25 cellular contexts compared by ENCODE assay signal in the genomic region with DNA sequence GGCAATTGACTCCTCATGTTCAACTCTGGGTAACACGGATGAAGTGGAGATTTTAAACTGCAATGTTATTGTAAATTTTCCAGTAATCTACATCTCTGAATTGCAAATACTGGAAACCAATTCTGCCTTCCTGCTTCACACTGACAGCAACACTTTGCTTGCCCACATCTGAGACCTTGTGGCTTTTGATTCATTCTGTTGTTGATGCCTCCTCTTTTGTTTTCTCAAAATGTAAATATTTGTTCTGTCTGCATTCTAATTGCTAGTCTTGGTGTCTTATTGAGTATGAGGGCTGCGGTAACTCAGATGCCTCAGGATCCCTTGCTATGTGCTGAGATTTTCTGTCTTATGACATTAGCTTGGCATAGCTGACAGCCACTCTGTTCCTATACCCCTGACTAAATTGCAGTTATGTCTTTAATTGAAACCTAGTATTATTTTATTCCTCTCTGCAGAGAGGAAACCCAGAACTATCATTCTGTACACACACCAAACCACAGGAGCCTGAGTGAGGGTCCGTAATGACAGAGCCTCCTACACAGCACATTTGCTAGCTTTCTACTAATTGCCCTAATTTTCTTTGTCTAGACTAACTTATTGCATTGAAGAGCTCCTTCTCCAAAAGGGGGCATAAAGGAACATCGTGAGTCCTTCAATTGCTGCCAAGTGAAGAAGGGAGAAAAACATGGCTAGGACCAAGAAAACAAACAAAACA.
DNase-seq lines count a peak whose midpoint lies in the region; ATAC-seq and TF ChIP-seq lines count a peak whose summit lies in the region.
"Had no signal": no experiment of that assay in that cellular context is flagged by ENCODE, and none has a peak within 500 bp of the region (broad histone marks: within the 10 kb centered on the region; RNA-seq: fewer than 3 reads in every experiment).

No MANE protein-coding gene starts in this region.

- H3K27ac Mint-ChIP-seq in T-helper 1 cell treated with Interleukin-12 subunit alpha and Interleukin-12 subunit beta and Interleukin-4 antibody, amounts not matched to agents 30 μg/mL and 1 μg/mL, for 36 hours, result peak overlapping the region; percentile 6
- peak overlapping the region in 1 of 9 donors; percentile 23 for H3K27ac Mint-ChIP-seq in naive thymus-derived CD4-positive, alpha-beta T cell
- H3K27ac Mint-ChIP-seq: stimulated activated naive CD8-positive, alpha-beta T cell treated with anti-CD3 and anti-CD28 coated beads, Interleukin-15, Interleukin-2, amounts not matched to agents 100 ng/mL and 50 ng/mL, for 24 hours had no signal

- H3K27me3 Mint-ChIP-seq in T-helper 1 cell treated with Interleukin-12 subunit alpha and Interleukin-12 subunit beta and Interleukin-4 antibody, amounts not matched to agents 30 μg/mL and 1 μg/mL, for 36 hours (ENCODE audit: low read depth), result no peaks in the 10 kb centered on the region
- H3K27me3 Mint-ChIP-seq in naive thymus-derived CD4-positive, alpha-beta T cell, result peaks cover 0 to 4% (median 0%) of the 10 kb centered on the region in 5 donors
- H3K27me3 Mint-ChIP-seq: stimulated activated naive CD8-positive, alpha-beta T cell treated with anti-CD3 and anti-CD28 coated beads, Interleukin-15, Interleukin-2, amounts not matched to agents 100 ng/mL and 50 ng/mL, for 24 hours had no signal

- peak; percentile 27 for DNase-seq in NCI-H1105 treated with DMSO at 0.1 percent for 48 hours (lab: John Stamatoyannopoulos, UW)
- DNase-seq in NCI-H1105 (lab: John Stamatoyannopoulos, UW), result no peak
- DNase-seq in NCI-H1417 treated with DMSO at 0.1 percent for 48 hours (lab: John Stamatoyannopoulos, UW), result peak; percentile 26
- peak in 2 of 9 donors; percentile 1 to 9 for DNase-seq in naive thymus-derived CD4-positive, alpha-beta T cell
- DNase-seq in breast epithelium (ENCODE audit: low spot score in 2 of 2), result no peak
- DNase-seq in NCI-H1092 (lab: John Stamatoyannopoulos, UW), result no peak
- DNase-seq: 8988T; activated CD4-positive, alpha-beta T cell treated with anti-CD3 and anti-CD28 coated beads for 48 hours; body of pancreas; GOT3; mesendoderm; NCI-H1092 treated with DMSO at 0.1 percent for 48 hours; NCI-H2171 treated with DMSO at 0.1 percent for 48 hours; NCI-H526; ovary; PC-3; Right ventricle myocardium superior; stimulated activated CD4-positive, alpha-beta T cell treated with anti-CD3 and anti-CD28 coated beads, Interleukin-4, amount 100 ng/mL, for 24 hours; thyroid gland had no signal

- no peak for TF ChIP-seq CTCF in breast epithelium (IDR thresholded peaks at IDR 0.05)

- H3K9me3 Mint-ChIP-seq in T-helper 1 cell treated with Interleukin-12 subunit alpha and Interleukin-12 subunit beta and Interleukin-4 antibody, amounts not matched to agents 30 μg/mL and 1 μg/mL, for 36 hours, result peaks cover 17% of the 10 kb centered on the region
- peaks cover 0 to 16% (median 3%) of the 10 kb centered on the region in 11 donors for H3K9me3 Mint-ChIP-seq in naive thymus-derived CD4-positive, alpha-beta T cell

- peak overlapping the region; percentile 13 for H3K4me3 Mint-ChIP-seq in T-helper 1 cell treated with Interleukin-12 subunit alpha and Interleukin-12 subunit beta and Interleukin-4 antibody, amounts not matched to agents 30 μg/mL and 1 μg/mL, for 36 hours
- peak overlapping the region in 1 of 10 donors; percentile 12 for H3K4me3 Mint-ChIP-seq in naive thymus-derived CD4-positive, alpha-beta T cell
- H3K4me3 Mint-ChIP-seq: naive thymus-derived CD8-positive, alpha-beta T cell; stimulated activated naive CD8-positive, alpha-beta T cell treated with anti-CD3 and anti-CD28 coated beads, Interleukin-15, Interleukin-2, amounts not matched to agents 100 ng/mL and 50 ng/mL, for 24 hours had no signal

- TF ChIP-seq POLR2A in breast epithelium (IDR thresholded peaks at IDR 0.05), result no peak

- no peak overlapping the region for H3K27ac ChIP-seq in naive thymus-derived CD4-positive, alpha-beta T cell (ENCODE audit: low read depth, low read length)
- H3K27ac ChIP-seq in breast epithelium, result no peak overlapping the region
- H3K27ac ChIP-seq: body of pancreas, coronary artery, ovary, right atrium auricular region, thyroid gland had no signal

- peaks cover 8% of the 10 kb centered on the region for H3K4me1 Mint-ChIP-seq in T-helper 1 cell treated with Interleukin-12 subunit alpha and Interleukin-12 subunit beta and Interleukin-4 antibody, amounts not matched to agents 30 μg/mL and 1 μg/mL, for 36 hours (ENCODE audit: low read depth)
- peaks cover 4 to 15% (median 8%) of the 10 kb centered on the region in 7 donors for H3K4me1 Mint-ChIP-seq in naive thymus-derived CD4-positive, alpha-beta T cell

- POLR2A ChIA-PET in naive thymus-derived CD4-positive, alpha-beta T cell (lab: Charles Lee), result no interaction called here

- H3K4me1 ChIP-seq in naive thymus-derived CD4-positive, alpha-beta T cell (ENCODE audit: control insufficient read depth in 2 of 2, insufficient read depth in 2 of 2, low read length in 2 of 2), result no peaks in the 10 kb centered on the region
- H3K4me1 ChIP-seq in breast epithelium, result no peaks in the 10 kb centered on the region
- H3K4me1 ChIP-seq: body of pancreas, right atrium auricular region, thyroid gland had no signal

- H3K36me3 Mint-ChIP-seq in T-helper 1 cell treated with Interleukin-12 subunit alpha and Interleukin-12 subunit beta and Interleukin-4 antibody, amounts not matched to agents 30 μg/mL and 1 μg/mL, for 36 hours (ENCODE audit: low read depth), result peaks cover 3% of the 10 kb centered on the region
- H3K36me3 Mint-ChIP-seq in naive thymus-derived CD4-positive, alpha-beta T cell, result peaks cover 0 to 4% (median 0%) of the 10 kb centered on the region in 5 donors

- no peaks in the 10 kb centered on the region for H3K27me3 ChIP-seq in naive thymus-derived CD4-positive, alpha-beta T cell (ENCODE audit: control insufficient read depth in 2 of 2, insufficient read depth in 2 of 2, low read length in 2 of 2)
- H3K27me3 ChIP-seq in breast epithelium, result no peaks in the 10 kb centered on the region
- H3K27me3 ChIP-seq: body of pancreas, ovary, right atrium auricular region, thyroid gland had no signal

- ATAC-seq in naive thymus-derived CD4-positive, alpha-beta T cell, result peak; percentile 41
- ATAC-seq in HG02610 (IDR thresholded peaks at IDR 0.05; ENCODE audit: unreplicated experiment), result no peak
- ATAC-seq: body of pancreas, PC-3 had no signal

- H3K9me3 ChIP-seq in naive thymus-derived CD4-positive, alpha-beta T cell (ENCODE audit: control insufficient read depth in 2 of 3, low read length in 3 of 3), result no peaks in the 10 kb centered on the region
- no peaks in the 10 kb centered on the region for H3K9me3 ChIP-seq in breast epithelium
- H3K9me3 ChIP-seq: body of pancreas, right atrium auricular region, thyroid gland had no signal

- H3K4me3 ChIP-seq in naive thymus-derived CD4-positive, alpha-beta T cell (ENCODE audit: low read length), result no peak overlapping the region
- H3K4me3 ChIP-seq in breast epithelium, result no peak overlapping the region
- H3K4me3 ChIP-seq: body of pancreas, coronary artery, ovary, right atrium auricular region, thyroid gland had no signal

- CTCF ChIA-PET in naive thymus-derived CD4-positive, alpha-beta T cell (lab: Charles Lee), result no interaction called here

- intact Hi-C loops in naive thymus-derived CD4-positive, alpha-beta T cell (cut with micrococcal nuclease), result no loop called here
- intact Hi-C loops in breast epithelium (cut with DNase I; ENCODE audit: low total_unique reads), result no loop called here

- no peaks in the 10 kb centered on the region for H3K36me3 ChIP-seq in naive thymus-derived CD4-positive, alpha-beta T cell (ENCODE audit: control insufficient read depth in 2 of 3, insufficient read depth in 3 of 3, low read length in 3 of 3)
- H3K36me3 ChIP-seq in breast epithelium, result no peaks in the 10 kb centered on the region
- H3K36me3 ChIP-seq: ovary, right atrium auricular region, thyroid gland had no signal

Comparison
In these comparisons a context has a peak if more than half of its experiments do, and no peak if none do; other contexts are left out.
1. DNase-seq: peak in NCI-H1105 treated with DMSO at 0.1 percent for 48 hours (single experiment) and NCI-H1417 treated with DMSO at 0.1 percent for 48 hours (single experiment); none in NCI-H1105 (single experiment), breast epithelium (0 of 2) and NCI-H1092 (single experiment).